ENCODE assay signal across 9 cellular contexts in the genomic region with DNA sequence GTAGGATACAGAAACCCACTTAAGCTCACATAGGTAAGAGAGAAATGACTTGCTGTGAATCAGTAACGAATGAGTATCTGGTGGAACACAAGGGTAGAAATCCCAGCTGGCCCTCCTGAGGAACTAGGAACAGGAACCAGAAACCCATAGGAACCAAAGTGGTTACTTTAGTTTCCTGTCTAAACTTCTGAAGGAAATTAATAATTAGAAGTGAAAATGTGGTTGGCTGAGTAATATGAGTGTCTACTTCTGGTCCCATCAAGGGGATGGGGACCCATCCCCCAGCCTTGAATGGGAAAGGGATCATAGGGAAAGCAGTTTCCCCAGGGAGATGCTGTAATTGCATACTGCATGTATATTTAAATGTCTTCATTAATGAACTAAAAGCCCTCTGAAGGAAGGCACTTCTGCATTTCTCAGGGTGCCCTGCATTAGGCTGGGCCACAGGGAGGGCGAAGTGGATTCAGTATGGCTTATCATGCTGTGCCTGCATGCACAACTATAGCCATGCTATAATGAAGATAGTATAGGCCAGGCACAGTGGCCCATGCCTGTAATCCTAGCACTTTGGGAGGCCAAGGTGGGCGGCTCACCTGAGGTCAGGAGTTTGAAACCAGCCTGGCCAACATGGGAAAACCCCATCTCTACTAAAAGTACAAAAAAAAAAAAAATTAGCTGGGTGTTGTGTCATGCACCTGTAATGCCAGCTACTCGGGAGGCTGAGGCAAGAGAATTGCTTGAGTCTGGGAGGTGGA. TPM values are rescaled to one million over a fixed set of nuclear protein-coding genes. Genes with fewer than 3 reads are reported as not detected.
DNase-seq lines count a peak whose midpoint lies in the region; ATAC-seq, FAIRE-seq and TF ChIP-seq lines count a peak whose summit lies in the region.
"Had no signal": no experiment of that assay in that cellular context is flagged by ENCODE, and none has a peak within 500 bp of the region (broad histone marks: within the 10 kb centered on the region; RNA-seq: fewer than 3 reads in every experiment).

No MANE protein-coding gene starts in this region.

- no peaks in the 10 kb centered on the region for H3K36me3 ChIP-seq in CD8-positive, alpha-beta memory T cell (ENCODE audit: insufficient read depth, low read length)
- H3K36me3 ChIP-seq in mesendoderm (ENCODE audit: control insufficient read depth, insufficient read depth, low read length), result no peaks in the 10 kb centered on the region
- no peaks in the 10 kb centered on the region for H3K36me3 ChIP-seq in small intestine (ENCODE audit: control insufficient read depth in 2 of 2, insufficient read depth in 2 of 2, low read length in 2 of 2)

- DNase-seq in CD8-positive, alpha-beta memory T cell, result no peak
- DNase-seq in activated T-cell treated with anti-CD3 and anti-CD28 coated beads, Interleukin-2, amount 50 U/mL, for 72 hours, result peak; percentile 26 to 62
- DNase-seq in NCI-H1417 treated with DMSO at 0.1 percent for 48 hours (lab: John Stamatoyannopoulos, UW) (no peak), progenitor cell of endocrine pancreas (ENCODE audit: low spot score, unreplicated experiment) (no peak), mesendoderm (no peak), small intestine (no peak)

- H3K4me3 Mint-ChIP-seq in CD8-positive, alpha-beta memory T cell, result peak overlapping the region in 1 of 7 donors; percentile 8
- H3K4me3 Mint-ChIP-seq in activated T-cell treated with anti-CD3 and anti-CD28 coated beads, Interleukin-2, amount 50 U/mL, for 72 hours, result peak overlapping the region; percentile 54 to 65
- H3K4me3 Mint-ChIP-seq in progenitor cell of endocrine pancreas (ENCODE audit: low read depth), result no peak overlapping the region

- H3K4me1 Mint-ChIP-seq in CD8-positive, alpha-beta memory T cell, result peaks cover 22 to 37% (median 31%) of the 10 kb centered on the region in 3 donors
- peaks cover 60% of the 10 kb centered on the region for H3K4me1 Mint-ChIP-seq in activated T-cell treated with anti-CD3 and anti-CD28 coated beads, Interleukin-2, amount 50 U/mL, for 72 hours (ENCODE audit: low read depth)
- peaks cover 16% of the 10 kb centered on the region for H3K4me1 Mint-ChIP-seq in progenitor cell of endocrine pancreas (ENCODE audit: low read depth)

- no peak overlapping the region for H2AK5ac ChIP-seq in mesendoderm (ENCODE audit: low read length)

- no peak overlapping the region for H4K5ac ChIP-seq in mesendoderm (ENCODE audit: low read length)

- no peak overlapping the region for H3K23ac ChIP-seq in mesendoderm (ENCODE audit: low read length)

- POLR2A ChIA-PET in CD8-positive, alpha-beta memory T cell (lab: Charles Lee), result no interaction called here

- peaks cover 0 to 9% (median 1%) of the 10 kb centered on the region in 3 donors for H3K36me3 Mint-ChIP-seq in CD8-positive, alpha-beta memory T cell
- peaks cover 0 to 4% of the 10 kb centered on the region in 2 donors for H3K36me3 Mint-ChIP-seq in activated T-cell treated with anti-CD3 and anti-CD28 coated beads, Interleukin-2, amount 50 U/mL, for 72 hours (ENCODE audit: insufficient read depth in 2 of 2)
- H3K36me3 Mint-ChIP-seq in progenitor cell of endocrine pancreas (ENCODE audit: insufficient read depth), result peaks cover 1% of the 10 kb centered on the region

- H2BK5ac ChIP-seq in mesendoderm (ENCODE audit: low read length), result no peak overlapping the region

- no peak overlapping the region for H3K18ac ChIP-seq in mesendoderm (ENCODE audit: low read length)

- peaks cover 5% of the 10 kb centered on the region for H3K4me1 ChIP-seq in CD8-positive, alpha-beta memory T cell (ENCODE audit: insufficient read depth, low read length)
- H3K4me1 ChIP-seq in mesendoderm (ENCODE audit: control insufficient read depth, low read depth, low read length) (no peaks in the 10 kb centered on the region), small intestine (ENCODE audit: control insufficient read depth in 2 of 2, insufficient read depth in 1 of 2, low read depth in 1 of 2, low read length in 1 of 2) (peaks cover under 1 to 3% of the 10 kb centered on the region in 2 donors)

- H4K8ac ChIP-seq in mesendoderm (ENCODE audit: low read depth, low read length), result no peak overlapping the region

- H3K27me3 Mint-ChIP-seq in CD8-positive, alpha-beta memory T cell, result peaks cover 0 to 2% of the 10 kb centered on the region in 2 donors
- no peaks in the 10 kb centered on the region for H3K27me3 Mint-ChIP-seq in activated T-cell treated with anti-CD3 and anti-CD28 coated beads, Interleukin-2, amount 50 U/mL, for 72 hours (ENCODE audit: low read depth)
- H3K27me3 Mint-ChIP-seq in progenitor cell of endocrine pancreas, result no peaks in the 10 kb centered on the region

- H3K9ac ChIP-seq in mesendoderm (ENCODE audit: low read length), result no peak overlapping the region

- no CpG with 5 or more reads among the region's 4 CpGs for WGBS in mesendoderm (ENCODE audit: extremely low coverage, insufficient coverage, low lambda C conversion rate)
- 71 to 82% (median 72%) methylated on average over 4 of the region's 4 CpGs for WGBS in small intestine, 3 donors

- H3K4me2 ChIP-seq in mesendoderm (ENCODE audit: low read length), result no peak overlapping the region

- peak overlapping the region in 6 of 8 donors; percentile 37 to 74 (median 50) for H3K27ac Mint-ChIP-seq in CD8-positive, alpha-beta memory T cell
- H3K27ac Mint-ChIP-seq in activated T-cell treated with anti-CD3 and anti-CD28 coated beads, Interleukin-2, amount 50 U/mL, for 72 hours, result peak overlapping the region; percentile 60
- no peak overlapping the region for H3K27ac Mint-ChIP-seq in progenitor cell of endocrine pancreas

- no peaks in the 10 kb centered on the region for H3K9me3 ChIP-seq in CD8-positive, alpha-beta memory T cell (ENCODE audit: low read length)
- no peaks in the 10 kb centered on the region for H3K9me3 ChIP-seq in small intestine (ENCODE audit: control insufficient read depth, low read depth)

- ATAC-seq in GM19395 (IDR thresholded peaks at IDR 0.05; ENCODE audit: unreplicated experiment) (peak; percentile 72), HG03280 (IDR thresholded peaks at IDR 0.05; ENCODE audit: unreplicated experiment) (peak; percentile 50)
- peak; percentile 69 to 74 for ATAC-seq in activated T-cell treated with anti-CD3 and anti-CD28 coated beads, Interleukin-2, amount 50 U/mL, for 72 hours (replicated peaks in 1 of 2)

- no peaks in the 10 kb centered on the region for H3K79me2 ChIP-seq in mesendoderm (ENCODE audit: control insufficient read depth, insufficient read depth, low read length)

- H3K27me3 ChIP-seq in CD8-positive, alpha-beta memory T cell (ENCODE audit: insufficient read depth, low read length, poor library complexity, severe bottlenecking), result no peaks in the 10 kb centered on the region
- H3K27me3 ChIP-seq in mesendoderm (ENCODE audit: insufficient read depth, low read length, poor library complexity) (no peaks in the 10 kb centered on the region), small intestine (ENCODE audit: control insufficient read depth in 2 of 2, insufficient read depth in 2 of 2, low read length in 2 of 2) (no peaks in the 10 kb centered on the region)

- no peak overlapping the region for H3K4ac ChIP-seq in mesendoderm (ENCODE audit: low read depth, low read length)

- H3K4me3 ChIP-seq in CD8-positive, alpha-beta memory T cell (ENCODE audit: low read length), result no peak overlapping the region
- H3K4me3 ChIP-seq in mesendoderm (ENCODE audit: low read length), result no peak overlapping the region
- H3K4me3 ChIP-seq in small intestine (ENCODE audit: low read depth in 1 of 2, low read length in 2 of 2), result no peak overlapping the region
- H3K4me3 ChIP-seq: coronary artery had no signal

- CTCF ChIA-PET in CD8-positive, alpha-beta memory T cell (lab: Charles Lee), result no interaction called here

- no peak for FAIRE-seq in small intestine (lab: Jason Lieb, UNC)

- H2BK15ac ChIP-seq in mesendoderm (replicated peaks; ENCODE audit: low read depth), result no peak overlapping the region

- no peaks in the 10 kb centered on the region for H3K9me3 Mint-ChIP-seq in CD8-positive, alpha-beta memory T cell
- H3K9me3 Mint-ChIP-seq in activated T-cell treated with anti-CD3 and anti-CD28 coated beads, Interleukin-2, amount 50 U/mL, for 72 hours, result peaks cover 0 to 1% of the 10 kb centered on the region in 2 donors
- H3K9me3 Mint-ChIP-seq in progenitor cell of endocrine pancreas (ENCODE audit: low read depth), result no peaks in the 10 kb centered on the region

- TF ChIP-seq CTCF in progenitor cell of endocrine pancreas (IDR thresholded peaks at IDR 0.05; ENCODE audit: unreplicated experiment), result no peak

- no peaks in the 10 kb centered on the region for H3K79me1 ChIP-seq in mesendoderm (ENCODE audit: low read length)

- H2BK120ac ChIP-seq in mesendoderm (ENCODE audit: low read depth, low read length), result no peak overlapping the region

- no peak overlapping the region for H3K27ac ChIP-seq in CD8-positive, alpha-beta memory T cell (ENCODE audit: low read depth, low read length)
- H3K27ac ChIP-seq in mesendoderm (ENCODE audit: low read depth, low read length) (no peak overlapping the region), small intestine (ENCODE audit: low read depth in 1 of 2, low read length in 1 of 2) (no peak overlapping the region)
- H3K27ac ChIP-seq: coronary artery had no signal

- H3K56ac ChIP-seq in mesendoderm (ENCODE audit: low read length), result no peak overlapping the region

RNA-seq across cellular contexts. Expression of a gene that starts 45.6 kb away (rescaled TPM):
- 100 to 1,000 TPM; 152 to 153 TPM for total RNA-seq in CD8-positive, alpha-beta memory T cell
- polyA plus RNA-seq in CD8-positive, alpha-beta memory T cell, result 115 TPM
- total RNA-seq in activated T-cell treated with anti-CD3 and anti-CD28 coated beads, Interleukin-2, amount 50 U/mL, for 72 hours, result 100 to 1,000 TPM; 176 to 197 TPM
- total RNA-seq in progenitor cell of endocrine pancreas, result 104 and 108 TPM in 2 replicates
- polyA plus RNA-seq in mesendoderm (2013, experiment 1 of 2), result 222 TPM
- 223 TPM for polyA plus RNA-seq in mesendoderm (2013, experiment 2 of 2)
- polyA plus RNA-seq in small intestine, result 100 to 1,000 TPM in 1 of 3 donors, 10 to 100 TPM in 2; 85.4 to 102 (median 99.1) TPM

Comparison
In these comparisons a context has a peak if more than half of its experiments do, and no peak if none do; other contexts are left out.
1. DNase-seq: peak in activated T-cell treated with anti-CD3 and anti-CD28 coated beads, Interleukin-2, amount 50 U/mL, for 72 hours (2 of 2); none in CD8-positive, alpha-beta memory T cell (0 of 5), NCI-H1417 treated with DMSO at 0.1 percent for 48 hours (single experiment), progenitor cell of endocrine pancreas (single experiment), mesendoderm (single experiment) and small intestine (single experiment).
2. Peak in every context shown above with its lines, with median percentiles within 50 percentile points of each other: ATAC-seq.